ENCODE assay signal across 15 cellular contexts in genomic region chr5:141713616-141714309, GRCh38. TPM values are rescaled to one million over a fixed set of nuclear protein-coding genes. Genes with fewer than 3 reads are reported as not detected.
DNase-seq lines count a peak whose midpoint lies in the region; ATAC-seq and TF ChIP-seq lines count a peak whose summit lies in the region.
"Had no signal": no experiment of that assay in that cellular context is flagged by ENCODE, and none has a peak within 500 bp of the region (broad histone marks: within the 10 kb centered on the region; RNA-seq: fewer than 3 reads in every experiment).

No MANE protein-coding gene starts in this region.

- no peak for TF ChIP-seq CTCF in 22Rv1 (IDR thresholded peaks at IDR 0.05)
- no peak for TF ChIP-seq CTCF in hepatocyte (IDR thresholded peaks at IDR 0.05; ENCODE audit: poor library complexity)

- peak overlapping the region; percentile 58 for H3K4me2 ChIP-seq in hepatocyte
- H3K4me2 ChIP-seq: neural progenitor cell had no signal

- no peak overlapping the region for H2AFZ ChIP-seq in hepatocyte
- H2AFZ ChIP-seq: neural progenitor cell had no signal

- no peaks in the 10 kb centered on the region for H4K20me1 ChIP-seq in hepatocyte (ENCODE audit: insufficient read depth, poor library complexity, severe bottlenecking)

- DNase-seq in HT-29 (ENCODE audit: low spot score) (peak; percentile 33), adipocyte (ENCODE audit: low read depth) (peak; percentile 4), hepatocyte (ENCODE audit: low spot score) (peak; percentile 47), DMS79 (lab: John Stamatoyannopoulos, UW) (no peak), NOMO-1 treated with dmso at 0.1 percent for 144 hours (lab: John Stamatoyannopoulos, UW; ENCODE audit: unreplicated experiment) (no peak)
- DNase-seq: activated CD4-positive, alpha-beta memory T cell treated with anti-CD3 and anti-CD28 coated beads, Interleukin-2, amount 10 ng/mL, durations not matched to agents 7 days and 5 days; activated effector memory CD4-positive, alpha-beta T cell treated with Interleukin-2 at 50 U/mL for 16 hours; effector memory CD4-positive, alpha-beta T cell; KBM-7; lower lobe of right lung; NCI-H748 treated with DMSO at 0.1 percent for 48 hours had no signal

- H3K27me3 ChIP-seq in adipocyte (replicated peaks; ENCODE audit: control insufficient read depth, insufficient read depth, low read length), result peaks cover 54% of the 10 kb centered on the region
- H3K27me3 ChIP-seq in hepatocyte, result no peaks in the 10 kb centered on the region
- H3K27me3 ChIP-seq: neural progenitor cell had no signal

- no peak overlapping the region for H3K9ac ChIP-seq in adipocyte (ENCODE audit: low read length)
- H3K9ac ChIP-seq: neural progenitor cell had no signal

- H3K27ac ChIP-seq in 22Rv1, result peak overlapping the region; percentile 51
- H3K27ac ChIP-seq in hepatocyte, result peak overlapping the region; percentile 78
- H3K27ac ChIP-seq: lower lobe of right lung, neural progenitor cell had no signal

- no peak overlapping the region for H3K4me3 ChIP-seq in adipocyte (ENCODE audit: low read length)
- no peak overlapping the region for H3K4me3 ChIP-seq in hepatocyte
- H3K4me3 ChIP-seq: lower lobe of right lung, neural progenitor cell had no signal

- 55% methylated on average over 7 of the region's 7 CpGs for WGBS in hepatocyte (ENCODE audit: low lambda C conversion rate, missing lambda C conversion rate)

- no peaks in the 10 kb centered on the region for H3K9me2 ChIP-seq in hepatocyte (replicated peaks; ENCODE audit: insufficient read depth)

- no peak for ATAC-seq in HG02571 (IDR thresholded peaks at IDR 0.05; ENCODE audit: unreplicated experiment)
- ATAC-seq in GM21447 (IDR thresholded peaks at IDR 0.05; ENCODE audit: unreplicated experiment), result no peak
- ATAC-seq: lower lobe of right lung had no signal

- H3K4me1 ChIP-seq in adipocyte (ENCODE audit: control insufficient read depth, insufficient read depth, low read length) (peaks cover 5% of the 10 kb centered on the region), hepatocyte (ENCODE audit: insufficient read depth) (peaks cover 9% of the 10 kb centered on the region)

- H3K36me3 ChIP-seq in adipocyte (ENCODE audit: control insufficient read depth, insufficient read depth, low read length, severe bottlenecking) (no peaks in the 10 kb centered on the region), hepatocyte (replicated peaks; ENCODE audit: insufficient read depth, low read depth) (no peaks in the 10 kb centered on the region)
- H3K36me3 ChIP-seq: lower lobe of right lung, neural progenitor cell had no signal

- no peaks in the 10 kb centered on the region for H3K9me3 ChIP-seq in adipocyte (ENCODE audit: control insufficient read depth, low read length)
- H3K9me3 ChIP-seq in hepatocyte (ENCODE audit: low read depth), result no peaks in the 10 kb centered on the region
- H3K9me3 ChIP-seq: lower lobe of right lung had no signal

- no peaks in the 10 kb centered on the region for H3K79me2 ChIP-seq in hepatocyte

RNA-seq across cellular contexts. Expression of gene ARAP3, which starts 31.7 kb away (rescaled TPM):
- total RNA-seq in HT-29 (2014; rRNA removed; shearing (Covaris generic)), result 0.21 and 0.38 TPM in 2 replicates
- total RNA-seq in hepatocyte, result 4.9 and 5.1 TPM in 2 replicates
- polyA plus RNA-seq in hepatocyte, result 8.4 and 8.6 TPM in 2 replicates

Comparison
In these comparisons a context has a peak if more than half of its experiments do, and no peak if none do; other contexts are left out.
1. DNase-seq: peak in HT-29 (single experiment), adipocyte (single experiment) and hepatocyte (single experiment); none in DMS79 (single experiment) and NOMO-1 treated with dmso at 0.1 percent for 144 hours (single experiment).